2 cellular contexts compared by ENCODE assay signal in the genomic region with DNA sequence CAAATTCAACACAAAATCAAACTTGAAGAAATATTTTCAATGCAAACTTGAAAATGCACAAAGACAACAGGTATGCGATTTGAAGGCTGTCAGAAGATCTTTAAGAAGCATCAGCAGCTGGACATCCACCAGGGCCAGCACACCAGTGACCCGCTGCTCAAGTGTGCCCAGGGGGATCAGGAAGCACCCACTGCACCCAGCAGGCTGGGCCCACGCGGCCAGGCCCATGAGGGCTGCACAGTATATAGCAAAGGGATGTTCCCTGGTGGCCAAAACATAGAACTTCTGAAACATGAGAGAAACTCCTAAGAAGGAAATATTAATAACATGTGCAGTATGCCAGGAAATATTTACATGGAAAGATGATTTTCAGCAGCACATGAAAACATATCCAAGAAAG.
TF ChIP-seq lines count a peak whose summit lies in the region.

No MANE protein-coding gene starts in this region.

TF ChIP-seq in HCT116, 20 proteins besides CTCF, POLR2A, EP300 and RAD21 (continued from another document):
- TF ChIP-seq ELF1 (IDR thresholded peaks at IDR 0.05; ENCODE audit: borderline replicate concordance, low read depth) (no peak), CBX3 (IDR thresholded peaks at IDR 0.05; ENCODE audit: low read depth) (no peak), ZBTB33 (IDR thresholded peaks at IDR 0.05; ENCODE audit: extremely low read depth, insufficient replicate concordance, low read length) (no peak), REST (IDR thresholded peaks at IDR 0.05; ENCODE audit: low read depth) (no peak), TCF7L2 (IDR thresholded peaks at IDR 0.05; ENCODE audit: borderline replicate concordance, extremely low read depth, insufficient read depth, insufficient read length) (no peak), SP1 (IDR thresholded peaks at IDR 0.05; ENCODE audit: low read depth) (no peak), POLR2AphosphoS5 (IDR thresholded peaks at IDR 0.05; ENCODE audit: low read depth, low read length) (no peak), YY1 (IDR thresholded peaks at IDR 0.05; ENCODE audit: extremely low read depth, insufficient replicate concordance, low read depth, low read length) (no peak), FOSL1 (IDR thresholded peaks at IDR 0.05; ENCODE audit: low read depth) (no peak), JUND (IDR thresholded peaks at IDR 0.05) (no peak), SIN3A (IDR thresholded peaks at IDR 0.05; ENCODE audit: low read depth) (no peak), ZFX (IDR thresholded peaks at IDR 0.05) (no peak), EZH2phosphoT487 (IDR thresholded peaks at IDR 0.05; ENCODE audit: borderline replicate concordance) (no peak), EZH2 (IDR thresholded peaks at IDR 0.05) (no peak)

TF ChIP-seq in SK-N-SH treated with all-trans-retinoic acid at 6 μM for 48 hours, 23 proteins besides CTCF, POLR2A, EP300 and RAD21 (continued from another document):
- TF ChIP-seq PPARA (CRISPR knock-in tag; IDR thresholded peaks at IDR 0.05; ENCODE audit: borderline replicate concordance) (no peak), TSHZ2 (CRISPR knock-in tag; IDR thresholded peaks at IDR 0.05) (no peak), ZC3H10 (CRISPR knock-in tag; IDR thresholded peaks at IDR 0.05) (no peak), ZFP30 (CRISPR knock-in tag; IDR thresholded peaks at IDR 0.05) (no peak), SNAI2 (CRISPR knock-in tag; IDR thresholded peaks at IDR 0.05) (no peak), ZNF565 (CRISPR knock-in tag; conservative IDR thresholded peaks at IDR 0.05; ENCODE audit: low read depth) (no peak), TCF4 (CRISPR knock-in tag; IDR thresholded peaks at IDR 0.05; ENCODE audit: borderline replicate concordance) (no peak)
- TF ChIP-seq, protein P1, sequence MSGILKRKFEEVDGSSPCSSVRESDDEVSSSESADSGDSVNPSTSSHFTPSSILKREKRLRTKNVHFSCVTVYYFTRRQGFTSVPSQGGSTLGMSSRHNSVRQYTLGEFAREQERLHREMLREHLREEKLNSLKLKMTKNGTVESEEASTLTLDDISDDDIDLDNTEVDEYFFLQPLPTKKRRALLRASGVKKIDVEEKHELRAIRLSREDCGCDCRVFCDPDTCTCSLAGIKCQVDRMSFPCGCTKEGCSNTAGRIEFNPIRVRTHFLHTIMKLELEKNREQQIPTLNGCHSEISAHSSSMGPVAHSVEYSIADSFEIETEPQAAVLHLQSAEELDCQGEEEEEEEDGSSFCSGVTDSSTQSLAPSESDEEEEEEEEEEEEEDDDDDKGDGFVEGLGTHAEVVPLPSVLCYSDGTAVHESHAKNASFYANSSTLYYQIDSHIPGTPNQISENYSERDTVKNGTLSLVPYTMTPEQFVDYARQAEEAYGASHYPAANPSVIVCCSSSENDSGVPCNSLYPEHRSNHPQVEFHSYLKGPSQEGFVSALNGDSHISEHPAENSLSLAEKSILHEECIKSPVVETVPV (CRISPR knock-in tag; IDR thresholded peaks at IDR 0.05), result no peak
